Comparison of ENCODE assay signal across 22 cellular contexts in genomic region chr4:133596459-133596858, GRCh38.
"Had no signal": no experiment of that assay in that cellular context is flagged by ENCODE, and none has a peak within 500 bp of the region (broad histone marks: within the 10 kb centered on the region; RNA-seq: fewer than 3 reads in every experiment).

No MANE protein-coding gene starts in this region.

- ATAC-seq: activated CD4-positive, alpha-beta T cell treated with anti-CD3 and anti-CD28 coated beads for 36 hours; foreskin keratinocyte; T-cell had no signal

- H3K4me2 ChIP-seq: hepatocyte had no signal

- DNase-seq: activated CD4-positive, alpha-beta T cell treated with anti-CD3 and anti-CD28 coated beads for 36 hours; activated CD4-positive, alpha-beta T cell treated with anti-CD3 and anti-CD28 coated beads, Interleukin-2, amount 50 U/mL, for 48 hours; activated gamma-delta T cell treated with Interleukin-2 at 50 U/mL for 16 hours; activated T-cell treated with anti-CD3 and anti-CD28 coated beads for 4 hours; dorsolateral prefrontal cortex; foreskin keratinocyte; stimulated activated CD4-positive, alpha-beta T cell treated with anti-CD3 and anti-CD28 coated beads, Interleukin-12 subunit alpha, Interleukin-12 subunit beta, amount 100 ng/mL, for 4 hours; stimulated activated CD4-positive, alpha-beta T cell treated with anti-CD3 and anti-CD28 coated beads, Interleukin-1b, Interleukin-23, amount 100 ng/mL, for 48 hours; stimulated activated CD8-positive, alpha-beta memory T cell treated with anti-CD3 and anti-CD28 coated beads, Interleukin-4, amount 100 ng/mL, for 48 hours; stimulated activated naive CD4-positive, alpha-beta T cell; substantia nigra; T-cell; tibial artery had no signal

- FAIRE-seq: keratinocyte, urothelium cell line had no signal

- H3K4me1 ChIP-seq: tibial artery had no signal

- H3K27me3 Mint-ChIP-seq: activated CD4-positive, alpha-beta T cell treated with anti-CD3 and anti-CD28 coated beads for 36 hours; activated naive CD8-positive, alpha-beta T cell; progenitor cell of endocrine pancreas; T-cell had no signal

- H3K4me3 ChIP-seq: dorsolateral prefrontal cortex, hepatocyte, lung, tibial artery had no signal

- H2AFZ ChIP-seq: hepatocyte had no signal

- H3K36me3 Mint-ChIP-seq: activated naive CD8-positive, alpha-beta T cell; T-cell had no signal

- H3K27ac Mint-ChIP-seq: activated CD4-positive, alpha-beta T cell treated with anti-CD3 and anti-CD28 coated beads for 36 hours; activated naive CD8-positive, alpha-beta T cell; activated T-helper 1 cell treated with anti-CD3 and anti-CD28 coated beads, Interleukin-12 subunit alpha, Interleukin-12 subunit beta, Interleukin-2, Interleukin-4 antibody, amounts not matched to agents 30 ng/mL and 10 ng/mL and 1 ng/mL, durations not matched to agents 14 hours and 24 hours and 36 hours; progenitor cell of endocrine pancreas; T-cell had no signal

- H3K4me1 Mint-ChIP-seq: activated CD4-positive, alpha-beta T cell treated with anti-CD3 and anti-CD28 coated beads for 36 hours; T-cell had no signal

- H3K27me3 ChIP-seq: dorsolateral prefrontal cortex, foreskin keratinocyte, hepatocyte, tibial artery had no signal

- H3K9me3 Mint-ChIP-seq: activated T-helper 1 cell treated with anti-CD3 and anti-CD28 coated beads, Interleukin-12 subunit alpha, Interleukin-12 subunit beta, Interleukin-2, Interleukin-4 antibody, amounts not matched to agents 30 ng/mL and 10 ng/mL and 1 ng/mL, durations not matched to agents 14 hours and 24 hours and 36 hours had no signal

- H3K36me3 ChIP-seq: tibial artery had no signal

- H3K79me2 ChIP-seq: hepatocyte had no signal

- H3K4me3 Mint-ChIP-seq: activated CD4-positive, alpha-beta T cell treated with anti-CD3 and anti-CD28 coated beads for 36 hours; activated naive CD8-positive, alpha-beta T cell; activated T-helper 1 cell treated with anti-CD3 and anti-CD28 coated beads, Interleukin-12 subunit alpha, Interleukin-12 subunit beta, Interleukin-2, Interleukin-4 antibody, amounts not matched to agents 30 ng/mL and 10 ng/mL and 1 ng/mL, durations not matched to agents 14 hours and 24 hours and 36 hours; T-cell had no signal

- H3K27ac ChIP-seq: dorsolateral prefrontal cortex, epithelial cell of prostate, foreskin keratinocyte, hepatocyte, tibial artery, VCaP had no signal

- H3K9me3 ChIP-seq: tibial artery had no signal
